8 cellular contexts compared by ENCODE assay signal in the genomic region with DNA sequence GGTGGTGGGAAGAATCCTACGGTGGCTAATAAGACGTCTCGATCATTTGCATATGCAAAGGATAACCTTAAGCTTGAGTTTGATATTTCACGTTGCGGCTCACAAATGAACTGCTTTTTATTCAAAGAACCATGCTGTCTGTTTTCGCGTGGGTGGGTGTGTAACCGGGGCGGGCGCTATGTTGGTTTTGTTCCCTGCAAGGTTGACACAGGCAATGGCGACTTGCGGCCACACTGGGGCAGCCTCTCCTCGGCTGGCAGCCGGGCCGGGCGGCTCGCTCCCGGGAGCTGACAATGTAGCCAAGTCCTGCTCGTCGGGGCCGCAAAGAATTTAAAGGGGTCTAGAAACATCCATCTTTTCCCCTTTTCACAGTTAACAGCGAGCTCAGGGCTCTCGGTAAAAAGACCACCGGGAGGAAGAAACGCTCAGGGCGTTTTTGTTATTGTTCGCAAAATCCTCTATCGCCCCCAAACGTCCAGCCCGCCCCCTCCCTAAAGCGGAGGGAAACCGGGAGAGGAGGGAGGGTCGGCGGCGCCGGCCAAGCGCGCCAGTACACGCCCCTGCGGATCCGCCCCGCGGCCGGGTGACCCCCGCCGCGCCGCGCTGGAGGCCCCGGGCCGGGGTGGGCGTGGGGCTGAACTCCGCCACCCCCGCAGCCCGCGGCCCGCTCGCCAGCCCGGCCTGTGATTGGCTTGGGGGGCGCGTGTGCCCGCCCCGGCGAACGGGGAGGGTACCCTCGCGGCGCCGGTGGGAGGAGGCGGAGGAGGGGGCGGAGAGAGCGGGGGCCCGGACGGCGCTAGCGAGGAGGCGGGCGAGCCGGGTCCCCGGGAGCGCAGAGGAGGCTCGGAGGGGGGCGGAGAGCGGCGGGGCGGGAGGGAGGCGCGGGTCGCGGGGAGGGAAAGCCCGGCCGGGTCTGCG. TPM values are rescaled to one million over a fixed set of nuclear protein-coding genes. Genes with fewer than 3 reads are reported as not detected.
A peak's percentile ranks its signal among the peaks of the same experiment; 100 is the strongest.
DNase-seq lines count a peak whose midpoint lies in the region; ATAC-seq, FAIRE-seq and TF ChIP-seq lines count a peak whose summit lies in the region.

Gene NEDD4L, plus strand, starts transcription at position 775 of the 918 bp plus-strand sequence. CDS start 435 bp downstream, outside the sequence.

- H3K9ac ChIP-seq in NT2/D1 (ENCODE audit: insufficient read length, low read depth): peak within 1 kb of the TSS; percentile 86
- H3K9ac ChIP-seq in endothelial cell of umbilical vein (replicated peaks; ENCODE audit: extremely low read depth, insufficient read depth, low read length): peak within 1 kb of the TSS; percentile 90

- dilution Hi-C loops in endothelial cell of umbilical vein (cut with MboI; ENCODE audit: extremely low pct_ligation_motif_present, low sequenced_read_pairs): no loop called here

- peak within 1 kb of the TSS; percentile 99 for H2AFZ ChIP-seq in endothelial cell of umbilical vein (ENCODE audit: low read depth, low read length)

- BruUV-seq in endothelial cell of umbilical vein (replicated peaks; lab: Mats Ljungman, UMichigan): no TSS peak

- peak; percentile 77 for FAIRE-seq in endothelial cell of umbilical vein (lab: Jason Lieb, UNC)

- H4K20me1 ChIP-seq in endothelial cell of umbilical vein (replicated peaks; ENCODE audit: control insufficient read depth, extremely low read depth, insufficient read depth, low read length): no peaks in the 10 kb centered on the region

- H3K36me3 ChIP-seq in NT2/D1 (ENCODE audit: insufficient read depth, insufficient read length, low read length) (no peaks in the 10 kb centered on the region), endothelial cell of umbilical vein (ENCODE audit: control insufficient read depth in 2 of 2, extremely low read depth in 1 of 2, insufficient read depth in 2 of 2, low read length in 2 of 2) (no peaks in the 10 kb centered on the region)

- H3K9me1 ChIP-seq in endothelial cell of umbilical vein (replicated peaks; ENCODE audit: control insufficient read depth, extremely low read depth, insufficient read depth, low read length): no peaks in the 10 kb centered on the region

- peak; percentile 71 for ATAC-seq in GM21367 (IDR thresholded peaks at IDR 0.05; ENCODE audit: unreplicated experiment)

- intact Hi-C loops in endothelial cell of umbilical vein (cut with micrococcal nuclease): loop anchor here (1.0 to 10.0 kb wide), 9 partner anchors 79 to 629 kb away; partner anchors contain the start of gene MALT1

- DNase-seq in COR-L47 (lab: John Stamatoyannopoulos, UW): peak; percentile 87
- peak; percentile 76 for DNase-seq in HT-29 (ENCODE audit: low spot score)
- peak; percentile 62 for DNase-seq in NT2/D1 (ENCODE audit: low read depth, low spot score)
- peak; percentile 88 for DNase-seq in activated CD8-positive, alpha-beta memory T cell treated with anti-CD3 and anti-CD28 coated beads, Interleukin-2, amount 50 U/mL, for 48 hours
- DNase-seq in endothelial cell of umbilical vein (ENCODE audit: low read depth, low spot score): peak; percentile 87
- DNase-seq in middle frontal gyrus (ENCODE audit: extremely low spot score, low spot score): peak; percentile 76
- peak; percentile 70 to 77 for DNase-seq in stimulated activated CD8-positive, alpha-beta memory T cell treated with anti-CD3 and anti-CD28 coated beads, Interleukin-15, amount 100 ng/mL, for 48 hours (ENCODE audit: low read depth in 2 of 2)

- no peaks in the 10 kb centered on the region for H3K9me3 ChIP-seq in NT2/D1 (ENCODE audit: insufficient read depth, low read length)
- H3K9me3 ChIP-seq in endothelial cell of umbilical vein (replicated peaks; ENCODE audit: control insufficient read depth, insufficient read depth, low read length): no peaks in the 10 kb centered on the region

- CTCF ChIA-PET in endothelial cell of umbilical vein (lab: Charles Lee): interaction anchor here (0.6 to 4.1 kb wide), 39 partner anchors 8 to 720 kb away, joined by 3 to 132 read pairs (median 4); partner anchors contain the start of gene NARS1

- peak within 1 kb of the TSS; percentile 69 for H3K4me3 ChIP-seq in NT2/D1 (ENCODE audit: insufficient read length, low read depth)
- peak within 1 kb of the TSS; percentile 75 to 93 (median 77) for H3K4me3 ChIP-seq in endothelial cell of umbilical vein (replicated peaks in 1 of 3; ENCODE audit: insufficient read depth in 1 of 3, low read depth in 1 of 3, low read length in 3 of 3)

- peak; percentile 79 to 91 for TF ChIP-seq CTCF in endothelial cell of umbilical vein (IDR thresholded peaks at IDR 0.05; ENCODE audit: extremely low read depth in 1 of 2, insufficient read depth in 1 of 2, low read depth in 1 of 2, low read length in 2 of 2)

- H3K79me2 ChIP-seq in endothelial cell of umbilical vein (ENCODE audit: control insufficient read depth, insufficient read depth, low read length): no peaks in the 10 kb centered on the region

- no peaks in the 10 kb centered on the region for H3K4me1 ChIP-seq in NT2/D1 (ENCODE audit: insufficient read depth, insufficient read length)
- H3K4me1 ChIP-seq in endothelial cell of umbilical vein (ENCODE audit: control insufficient read depth, extremely low read depth, insufficient read depth, low read length): peaks cover 16% of the 10 kb centered on the region

- no peak for TF ChIP-seq POLR2A in endothelial cell of umbilical vein (IDR thresholded peaks at IDR 0.05; ENCODE audit: low read depth, low read length)

- peak within 1 kb of the TSS; percentile 72 for H3K27ac ChIP-seq in endothelial cell of umbilical vein (ENCODE audit: insufficient read depth, low read depth, low read length)

- POLR2A ChIA-PET in endothelial cell of umbilical vein (lab: Charles Lee): interaction anchor here (0.5 to 0.6 kb wide), 2 partner anchors 156 to 376 kb away, joined by 3 read pairs; no protein-coding TSS in a partner anchor

- peak within 1 kb of the TSS; percentile 99 for H3K4me2 ChIP-seq in endothelial cell of umbilical vein (ENCODE audit: insufficient read depth, low read length)

- H3K27me3 ChIP-seq in NT2/D1 (ENCODE audit: insufficient read depth, insufficient read length) (no peaks in the 10 kb centered on the region), endothelial cell of umbilical vein (ENCODE audit: control insufficient read depth in 2 of 2, insufficient read depth in 2 of 2, low read length in 2 of 2) (no peaks in the 10 kb centered on the region)

TF ChIP-seq in endothelial cell of umbilical vein, 7 proteins besides CTCF, POLR2A, EP300 and RAD21:
- TF ChIP-seq MYC (IDR thresholded peaks at IDR 0.05; ENCODE audit: low read depth, low read length) (no peak), FOS (IDR thresholded peaks at IDR 0.05; ENCODE audit: borderline replicate concordance, insufficient read depth, low read length) (no peak), JUN (IDR thresholded peaks at IDR 0.05; ENCODE audit: borderline replicate concordance, insufficient read depth, insufficient read length, low read depth) (no peak), GATA2 (IDR thresholded peaks at IDR 0.05; ENCODE audit: insufficient read depth, insufficient read length, low read depth, low read length) (no peak), EZH2 (IDR thresholded peaks at IDR 0.05; ENCODE audit: borderline replicate concordance, low read depth, low read length, severe bottlenecking) (no peak), MAX (IDR thresholded peaks at IDR 0.05; ENCODE audit: insufficient read depth, insufficient read length) (no peak), POLR2AphosphoS5 (IDR thresholded peaks at IDR 0.05; ENCODE audit: insufficient read depth, low read depth, low read length) (no peak)
TF ChIP-seq in endothelial cell of umbilical vein: peak in this region for 0.

RNA-seq across cellular contexts. Expression of gene NEDD4L, which starts in this region (rescaled TPM):
- 78.2 and 83.9 TPM in 2 replicates for total RNA-seq in HT-29 (2014; rRNA removed; shearing (Covaris generic))
- 78.9 and 95.9 TPM in 2 replicates for total RNA-seq in endothelial cell of umbilical vein
- 20.5 and 23.1 TPM in 2 replicates for polyA plus RNA-seq in endothelial cell of umbilical vein
- 15.4 and 16.9 TPM in 2 replicates for polyA plus RNA-seq in endothelial cell of umbilical vein (2011; cell fraction: cytosol; rRNA removed)
- 52.5 and 61.9 TPM in 2 replicates for polyA plus RNA-seq in endothelial cell of umbilical vein (2011; cell fraction: nucleus; rRNA removed)
- polyA plus RNA-seq in endothelial cell of umbilical vein (2012): 15.8 and 19.7 TPM in 2 replicates
- polyA minus RNA-seq in endothelial cell of umbilical vein: 33.1 and 60.1 TPM in 2 replicates
- polyA minus RNA-seq in endothelial cell of umbilical vein (2011; cell fraction: cytosol; rRNA and poly(A)+ RNA removed): 16.7 TPM
- polyA minus RNA-seq in endothelial cell of umbilical vein (2011; cell fraction: nucleus; rRNA and poly(A)+ RNA removed): 74.9 and 85.4 TPM in 2 replicates

Comparison
In these comparisons a context has a peak if more than half of its experiments do, and no peak if none do; other contexts are left out.
1. Peak in every context shown above with its lines: DNase-seq, ATAC-seq, H3K4me3 ChIP-seq and H3K27ac ChIP-seq.